16 cellular contexts compared by ENCODE assay signal in genomic region chr1:209797978-209798639, GRCh38. TPM values are rescaled to one million over a fixed set of nuclear protein-coding genes. Genes with fewer than 3 reads are reported as not detected.
DNase-seq lines count a peak whose midpoint lies in the region; ATAC-seq, FAIRE-seq and TF ChIP-seq lines count a peak whose summit lies in the region.
"Had no signal": no experiment of that assay in that cellular context is flagged by ENCODE, and none has a peak within 500 bp of the region (broad histone marks: within the 10 kb centered on the region; RNA-seq: fewer than 3 reads in every experiment).

No MANE protein-coding gene starts in this region.

- H3K4me3 ChIP-seq in HL-60 (replicated peaks; ENCODE audit: insufficient read depth, low read length) (no peak overlapping the region), fibroblast of pulmonary artery (replicated peaks; ENCODE audit: low read depth, low read length) (no peak overlapping the region), pancreas (no peak overlapping the region)
- H3K4me3 ChIP-seq: Peyer's patch had no signal

- H3K4me1 Mint-ChIP-seq in nephron progenitor cell: no peaks in the 10 kb centered on the region

- no peaks in the 10 kb centered on the region for H3K36me3 Mint-ChIP-seq in nephron progenitor cell (ENCODE audit: low read depth)

- DNase-seq in AG08396 (ENCODE audit: low spot score) (peak; percentile 21), HL-60 (ENCODE audit: low read depth in 1 of 2, low spot score in 1 of 2) (peak in 1 of 2 experiments; percentile 33), SKM-1 (lab: John Stamatoyannopoulos, UW; ENCODE audit: unreplicated experiment) (peak; percentile 41), fibroblast of pulmonary artery (ENCODE audit: low read depth) (no peak), HT-29 (ENCODE audit: low spot score) (no peak), pancreas (no peak), nephron progenitor cell (no peak)
- DNase-seq: activated CD4-positive, alpha-beta T cell treated with anti-CD3 and anti-CD28 coated beads for 4 hours; activated naive CD4-positive, alpha-beta T cell treated with anti-CD3 and anti-CD28 coated beads for 36 hours; GF-D8; hippocampal formation; NCI-H1092; Peyer's patch; right cardiac atrium had no signal

- peaks cover 56% of the 10 kb centered on the region for H3K27me3 Mint-ChIP-seq in nephron progenitor cell (ENCODE audit: low read depth, poor library complexity)

- intact Hi-C loops in pancreas (cut with DNase I): no loop called here

- H3K27me3 ChIP-seq in HL-60 (ENCODE audit: insufficient read depth, poor library complexity, severe bottlenecking): no peaks in the 10 kb centered on the region
- no peaks in the 10 kb centered on the region for H3K27me3 ChIP-seq in pancreas
- H3K27me3 ChIP-seq: Peyer's patch had no signal

- H3K27ac ChIP-seq in HL-60 (replicated peaks) (no peak overlapping the region), pancreas (no peak overlapping the region)
- H3K27ac ChIP-seq: Peyer's patch had no signal

- WGBS in pancreas, 2 donors: 79 to 80% methylated on average over 9 of the region's 9 CpGs

- no peaks in the 10 kb centered on the region for H3K9me3 Mint-ChIP-seq in nephron progenitor cell
- H3K9me3 Mint-ChIP-seq: activated naive CD4-positive, alpha-beta T cell treated with anti-CD3 and anti-CD28 coated beads for 36 hours had no signal

- peaks cover 19 to 23% (median 20%) of the 10 kb centered on the region in 3 donors for H3K4me1 ChIP-seq in pancreas

- ATAC-seq in pancreas: no peak
- ATAC-seq in GM18511 (IDR thresholded peaks at IDR 0.05; ENCODE audit: unreplicated experiment): no peak
- ATAC-seq: right cardiac atrium had no signal

- H3K4me3 Mint-ChIP-seq in nephron progenitor cell: no peak overlapping the region
- H3K4me3 Mint-ChIP-seq: activated naive CD4-positive, alpha-beta T cell treated with anti-CD3 and anti-CD28 coated beads for 36 hours had no signal

- peaks cover 0 to 39% (median 0%) of the 10 kb centered on the region in 3 donors for H3K36me3 ChIP-seq in pancreas

- no peak overlapping the region for H3K27ac Mint-ChIP-seq in nephron progenitor cell
- H3K27ac Mint-ChIP-seq: activated naive CD4-positive, alpha-beta T cell treated with anti-CD3 and anti-CD28 coated beads for 36 hours had no signal

- no peaks in the 10 kb centered on the region for H3K9me3 ChIP-seq in pancreas
- H3K9me3 ChIP-seq: Peyer's patch had no signal

- FAIRE-seq in pancreas (lab: Jason Lieb, UNC): no peak
- FAIRE-seq: colon had no signal

- TF ChIP-seq CTCF in HL-60 (IDR thresholded peaks at IDR 0.05; ENCODE audit: insufficient read depth, low read length): peak; percentile 12
- TF ChIP-seq CTCF in fibroblast of pulmonary artery (IDR thresholded peaks at IDR 0.05; ENCODE audit: low read length, missing control alignments): peak; percentile 3
- TF ChIP-seq CTCF in pancreas (IDR thresholded peaks at IDR 0.05): no peak
- no peak for TF ChIP-seq CTCF in nephron progenitor cell (IDR thresholded peaks at IDR 0.05)

RNA-seq across cellular contexts. Expression of gene IRF6, which starts 7.8 kb away (rescaled TPM):
- 30.2 and 32.7 TPM in 2 replicates for total RNA-seq in HT-29 (2014; rRNA removed; shearing (Covaris generic))
- total RNA-seq in pancreas: 10 to 100 TPM; 17.3 to 36.8 (median 22.0) TPM
- polyA plus RNA-seq in pancreas: 10 to 100 TPM in 1 of 2 donors, 1 to 10 TPM in 1; 7.7 to 13.1 TPM

RNA-seq across cellular contexts. Expression of gene C1orf74, which starts 13.8 kb away (rescaled TPM):
- total RNA-seq in HT-29 (2014; rRNA removed; shearing (Covaris generic)): 1.8 and 2.6 TPM in 2 replicates
- 1 to 10 TPM in 1 of 6 donors, under 1 TPM in 5; 0.39 to 1.2 (median 0.78) TPM for total RNA-seq in pancreas
- polyA plus RNA-seq in pancreas: under 1 TPM; 0.80 to 0.92 TPM

RNA-seq across cellular contexts. Expression of gene UTP25, which starts 29.7 kb away (rescaled TPM):
- 6.7 and 7.2 TPM in 2 replicates for total RNA-seq in HT-29 (2014; rRNA removed; shearing (Covaris generic))
- 1 to 10 TPM; 2.4 to 4.4 (median 3.7) TPM for total RNA-seq in pancreas
- 1 to 10 TPM in 1 of 2 donors, under 1 TPM in 1; 0.95 to 1.9 TPM for polyA plus RNA-seq in pancreas

RNA-seq across cellular contexts. Expression of gene TRAF3IP3, which starts 42.3 kb away (rescaled TPM):
- total RNA-seq in HT-29 (2014; rRNA removed; shearing (Covaris generic)): not detected in 2 replicates
- total RNA-seq in pancreas: 1 to 10 TPM in 4 of 6 donors, under 1 TPM in 2; 0.42 to 5.5 (median 1.5) TPM
- polyA plus RNA-seq in pancreas: 1 to 10 TPM in 1 of 2 donors, under 1 TPM in 1; 0.68 to 1.4 TPM

Comparison
In these comparisons a context has a peak if more than half of its experiments do, and no peak if none do; other contexts are left out.
1. DNase-seq: peak in AG08396 (single experiment) and SKM-1 (single experiment); none in fibroblast of pulmonary artery (single experiment), HT-29 (single experiment), pancreas (0 of 6) and nephron progenitor cell (single experiment).
2. CTCF ChIP-seq: peak in HL-60 (single experiment) and fibroblast of pulmonary artery (single experiment); none in pancreas (0 of 4) and nephron progenitor cell (single experiment).